13 cellular contexts compared by ENCODE assay signal in the genomic region with DNA sequence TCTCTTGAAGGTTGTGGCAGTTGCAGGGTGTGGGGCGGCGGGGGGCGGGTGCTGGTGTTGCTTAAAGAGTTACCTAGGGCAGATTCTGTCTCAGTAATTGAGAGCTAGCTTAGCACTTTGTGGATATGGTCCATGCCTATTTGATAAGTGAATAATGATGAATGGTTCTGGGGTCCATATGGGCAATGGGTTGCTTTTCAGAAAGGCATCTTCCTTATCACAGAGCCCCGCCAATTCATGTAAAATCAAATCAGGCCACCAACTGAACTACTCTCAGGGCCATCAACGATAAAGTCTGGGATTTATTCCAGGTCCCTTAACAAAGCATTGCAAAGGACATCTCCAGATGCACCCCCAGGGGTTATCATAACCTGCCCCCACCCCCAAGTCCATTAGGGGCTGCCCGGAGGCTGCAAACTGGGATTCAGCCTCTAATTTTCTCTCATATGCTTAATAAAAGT. TPM values are rescaled to one million over a fixed set of nuclear protein-coding genes. Genes with fewer than 3 reads are reported as not detected.
A peak's percentile ranks its signal among the peaks of the same experiment; 100 is the strongest.
DNase-seq lines count a peak whose midpoint lies in the region; ATAC-seq and TF ChIP-seq lines count a peak whose summit lies in the region.
"Had no signal": no experiment of that assay in that cellular context is flagged by ENCODE, and none has a peak within 500 bp of the region (broad histone marks: within the 10 kb centered on the region; RNA-seq: fewer than 3 reads in every experiment).

No MANE protein-coding gene starts in this region.

- no peaks in the 10 kb centered on the region for H3K9me3 ChIP-seq in T-helper 17 cell (ENCODE audit: control insufficient read depth, low read length, poor library complexity, severe bottlenecking)
- H3K9me3 ChIP-seq: A549, BLaER1, HAP-1 had no signal

- H3K9me3 Mint-ChIP-seq in natural killer cell, result no peaks in the 10 kb centered on the region
- H3K9me3 Mint-ChIP-seq in type B pancreatic cell, result no peaks in the 10 kb centered on the region

- ATAC-seq in T-helper 17 cell (no peak), natural killer cell (no peak), HG03432 (IDR thresholded peaks at IDR 0.05; ENCODE audit: unreplicated experiment) (no peak)
- ATAC-seq: A549 had no signal

- peaks cover 60% of the 10 kb centered on the region for H3K27me3 Mint-ChIP-seq in T-helper 17 cell
- peaks cover 56 to 62% of the 10 kb centered on the region in 2 donors for H3K27me3 Mint-ChIP-seq in natural killer cell (ENCODE audit: low read depth in 2 of 2)
- H3K27me3 Mint-ChIP-seq in type B pancreatic cell, result peaks cover 80% of the 10 kb centered on the region

- TF ChIP-seq CTCF in natural killer cell (IDR thresholded peaks at IDR 0.05), result no peak
- no peak for TF ChIP-seq CTCF in type B pancreatic cell (conservative IDR thresholded peaks at IDR 0.05)

- peak overlapping the region; percentile 31 for H3K4me3 Mint-ChIP-seq in T-helper 17 cell
- peak overlapping the region; percentile 37 for H3K4me3 Mint-ChIP-seq in natural killer cell
- H3K4me3 Mint-ChIP-seq in type B pancreatic cell, result peak overlapping the region; percentile 13

- DNase-seq in SK-N-DZ (ENCODE audit: low spot score), result peak; percentile 55
- DNase-seq in T-helper 17 cell, result no peak
- DNase-seq in natural killer cell, result no peak
- DNase-seq in type B pancreatic cell (ENCODE audit: extremely low spot score, unreplicated experiment), result no peak
- no peak for DNase-seq in HuH-7.5 (ENCODE audit: low spot score)
- DNase-seq in NCI-H1930 (lab: John Stamatoyannopoulos, UW), result no peak
- DNase-seq: DMS53, GF-D8 had no signal

- intact Hi-C loops in natural killer cell (cut with micrococcal nuclease), result no loop called here

- H3K27ac Mint-ChIP-seq in T-helper 17 cell, result no peak overlapping the region
- no peak overlapping the region for H3K27ac Mint-ChIP-seq in natural killer cell
- H3K27ac Mint-ChIP-seq in type B pancreatic cell, result no peak overlapping the region

- peaks cover 16% of the 10 kb centered on the region for H3K4me1 Mint-ChIP-seq in T-helper 17 cell
- H3K4me1 Mint-ChIP-seq in natural killer cell, result peaks cover 9 to 17% of the 10 kb centered on the region in 2 donors
- H3K4me1 Mint-ChIP-seq in type B pancreatic cell (ENCODE audit: unreplicated experiment), result peaks cover 5% of the 10 kb centered on the region

- peaks cover 10% of the 10 kb centered on the region for H3K36me3 Mint-ChIP-seq in T-helper 17 cell (ENCODE audit: low read depth)
- no peaks in the 10 kb centered on the region for H3K36me3 Mint-ChIP-seq in natural killer cell
- no peaks in the 10 kb centered on the region for H3K36me3 Mint-ChIP-seq in type B pancreatic cell

RNA-seq across cellular contexts. Expression of a gene that starts 1.8 kb away (rescaled TPM):
- polyA plus RNA-seq in SK-N-DZ (2014; cell fraction: cytosol; rRNA removed), result 15.5 and 17.8 TPM in 2 replicates
- polyA plus RNA-seq in SK-N-DZ (2014; cell fraction: nucleus; rRNA removed), result 29.0 and 40.4 TPM in 2 replicates
- total RNA-seq in T-helper 17 cell (under 1 TPM in 1 of 2 donors, not detected in 1; 0.65 TPM), natural killer cell (under 1 TPM in 1 of 3 donors, not detected in 2; 0.42 TPM), type B pancreatic cell (ENCODE audit: low replicate concordance) (7.0 and 7.7 TPM in 2 replicates)
- total RNA-seq: IMR-90 had no signal
- polyA plus RNA-seq: IMR-90 had no signal

RNA-seq across cellular contexts. Expression of a gene that starts 19.6 kb away (rescaled TPM):
- polyA plus RNA-seq in SK-N-DZ (2014; cell fraction: cytosol; rRNA removed), result 36.3 and 37.5 TPM in 2 replicates
- 86.9 and 180 TPM in 2 replicates for polyA plus RNA-seq in SK-N-DZ (2014; cell fraction: nucleus; rRNA removed)
- total RNA-seq in T-helper 17 cell, result 10 to 100 TPM; 24.1 to 24.9 TPM
- total RNA-seq in natural killer cell, result 10 to 100 TPM; 32.5 to 48.7 (median 48.5) TPM
- 49.0 and 59.7 TPM in 2 replicates for total RNA-seq in type B pancreatic cell (ENCODE audit: low replicate concordance)

RNA-seq across cellular contexts. Expression of a gene that starts 46.5 kb away (rescaled TPM):
- polyA plus RNA-seq in SK-N-DZ (2014; cell fraction: cytosol; rRNA removed), result 39.6 and 46.1 TPM in 2 replicates
- 107 and 111 TPM in 2 replicates for polyA plus RNA-seq in SK-N-DZ (2014; cell fraction: nucleus; rRNA removed)
- 10 to 100 TPM; 52.5 to 55.9 TPM for total RNA-seq in T-helper 17 cell
- total RNA-seq in natural killer cell, result 10 to 100 TPM; 77.8 to 94.1 (median 89.6) TPM
- total RNA-seq in type B pancreatic cell (ENCODE audit: low replicate concordance), result 34.4 and 42.2 TPM in 2 replicates
